Comparison of ENCODE assay signal across 12 cellular contexts in genomic region chr4:183589710-183590109, GRCh38.
"Had no signal": no experiment of that assay in that cellular context is flagged by ENCODE, and none has a peak within 500 bp of the region (broad histone marks: within the 10 kb centered on the region; RNA-seq: fewer than 3 reads in every experiment).

No MANE protein-coding gene starts in this region.

- H3K4me3 ChIP-seq: heart left ventricle, left lung, neural progenitor cell, pancreas had no signal

- H3K4me2 ChIP-seq: neural progenitor cell had no signal

- ATAC-seq: effector memory CD8-positive, alpha-beta T cell; heart left ventricle; left lung; pancreas; stimulated activated naive CD8-positive, alpha-beta T cell treated with anti-CD3 and anti-CD28 coated beads, Interleukin-15, amount 100 ng/mL, for 72 hours had no signal

- H3K9ac ChIP-seq: neural progenitor cell had no signal

- H3K9me3 ChIP-seq: heart left ventricle, left lung, pancreas had no signal

- H2AFZ ChIP-seq: neural progenitor cell had no signal

- H3K27me3 ChIP-seq: heart left ventricle, left lung, neural progenitor cell, pancreas had no signal

- DNase-seq: activated CD4-positive, alpha-beta T cell treated with anti-CD3 and anti-CD28 coated beads for 48 hours; activated naive CD4-positive, alpha-beta T cell treated with Interleukin-2 at 50 U/mL for 16 hours; effector memory CD8-positive, alpha-beta T cell; heart left ventricle; islet precursor cell; left lung; pancreas; stimulated activated CD4-positive, alpha-beta T cell treated with anti-CD3 and anti-CD28 coated beads, Interleukin-15, amount 100 ng/mL, for 24 hours; stimulated activated CD4-positive, alpha-beta T cell treated with anti-CD3 and anti-CD28 coated beads, Interleukin-4, amount 100 ng/mL, for 4 hours; stimulated activated naive CD8-positive, alpha-beta T cell treated with anti-CD3 and anti-CD28 coated beads, Interleukin-15, amount 100 ng/mL, for 72 hours had no signal

- H3K4me1 ChIP-seq: left lung, neural progenitor cell had no signal

- FAIRE-seq: pancreas had no signal

- H3K36me3 ChIP-seq: heart left ventricle, left lung, neural progenitor cell, pancreas had no signal

- H3K27ac ChIP-seq: epithelial cell of prostate, heart left ventricle, left lung, neural progenitor cell, pancreas had no signal
